Comparison of ENCODE assay signal across 10 cellular contexts in genomic region chr1:101002551-101002950, GRCh38. TPM values are rescaled to one million over a fixed set of nuclear protein-coding genes. Genes with fewer than 3 reads are reported as not detected.
A peak's percentile ranks its signal among the peaks of the same experiment; 100 is the strongest.
DNase-seq lines count a peak whose midpoint lies in the region; ATAC-seq and TF ChIP-seq lines count a peak whose summit lies in the region.
"Had no signal": no experiment of that assay in that cellular context is flagged by ENCODE, and none has a peak within 500 bp of the region (broad histone marks: within the 10 kb centered on the region; RNA-seq: fewer than 3 reads in every experiment).

No MANE protein-coding gene starts in this region.

- CTCF ChIA-PET in A673 (lab: Charles Lee): no interaction called here
- CTCF ChIA-PET in PC-3 (lab: Charles Lee): no interaction called here

- H2AFZ ChIP-seq in PC-3 (ENCODE audit: low read length): no peak overlapping the region
- H2AFZ ChIP-seq: parathyroid adenoma had no signal

- no peaks in the 10 kb centered on the region for H3F3A ChIP-seq in PC-3 (ENCODE audit: low read length, unreplicated experiment)

- H3K27ac ChIP-seq in A673 (ENCODE audit: low read depth, low read length, poor library complexity, severe bottlenecking) (no peak overlapping the region), PC-3 (ENCODE audit: low read length) (no peak overlapping the region), foreskin keratinocyte (no peak overlapping the region), WERI-Rb-1 (no peak overlapping the region)
- H3K27ac ChIP-seq: parathyroid adenoma had no signal

- H3K9ac ChIP-seq in PC-3 (ENCODE audit: low read length): no peak overlapping the region
- H3K9ac ChIP-seq: parathyroid adenoma had no signal

- H3K4me3 ChIP-seq in A673 (ENCODE audit: low read depth, low read length, poor library complexity, severe bottlenecking) (no peak overlapping the region), PC-3 (ENCODE audit: low read length) (no peak overlapping the region), WERI-Rb-1 (ENCODE audit: low read depth, low read length) (no peak overlapping the region)

- H3K27me3 ChIP-seq in A673 (replicated peaks; ENCODE audit: insufficient read depth, low read depth, low read length, poor library complexity) (no peaks in the 10 kb centered on the region), PC-3 (ENCODE audit: low read length) (no peaks in the 10 kb centered on the region), foreskin keratinocyte (no peaks in the 10 kb centered on the region), WERI-Rb-1 (ENCODE audit: insufficient read depth, low read depth, severe bottlenecking) (no peaks in the 10 kb centered on the region)

- no peaks in the 10 kb centered on the region for H3K9me2 ChIP-seq in PC-3 (replicated peaks; ENCODE audit: low read length)

- no peak for TF ChIP-seq CTCF in A673 (conservative IDR thresholded peaks at IDR 0.05; ENCODE audit: low read depth, low read length)
- no peak for TF ChIP-seq CTCF in PC-3 (conservative IDR thresholded peaks at IDR 0.05; ENCODE audit: low read depth, low read length)
- no peak for TF ChIP-seq CTCF in foreskin keratinocyte (conservative IDR thresholded peaks at IDR 0.05)
- TF ChIP-seq CTCF in WERI-Rb-1 (IDR thresholded peaks at IDR 0.05; ENCODE audit: low read depth, low read length): no peak

- POLR2A ChIA-PET in A673 (lab: Charles Lee; ENCODE audit: low non-redundant PET) (interaction anchor here (0.7 kb wide), 1 partner anchor 47 kb away, joined by 5 read pairs; no protein-coding TSS in a partner anchor), PC-3 (lab: Charles Lee; ENCODE audit: unreplicated experiment) (no interaction called here)

- no peaks in the 10 kb centered on the region for H4K20me1 ChIP-seq in PC-3 (ENCODE audit: low read length)

- DNase-seq in A673 (ENCODE audit: low spot score): peak; percentile 50
- DNase-seq in PC-3: peak; percentile 62
- DNase-seq in foreskin keratinocyte: peak; percentile 34 to 65
- DNase-seq in WERI-Rb-1: no peak
- no peak for DNase-seq in putamen (ENCODE audit: low spot score)
- no peak for DNase-seq in GM03348 (ENCODE audit: low spot score)
- DNase-seq: erythroblast had no signal

- intact Hi-C loops in A673 (cut with micrococcal nuclease; ENCODE audit: unreplicated experiment): no loop called here
- intact Hi-C loops in PC-3 (cut with micrococcal nuclease): no loop called here

- 0 out of 2 replicates have a peak overlapping the region, but pooled peaks have one; percentile 11 for H3K4me2 ChIP-seq in PC-3 (ENCODE audit: low read length)

- ATAC-seq in GM21619 (IDR thresholded peaks at IDR 0.05; ENCODE audit: unreplicated experiment) (peak; percentile 51), PC-3 (peak; percentile 86), foreskin keratinocyte (peak; percentile 96), HG03565 (IDR thresholded peaks at IDR 0.05; ENCODE audit: unreplicated experiment) (no peak)

- BruUV-seq in A673 (replicated peaks; lab: Mats Ljungman, UMichigan): no TSS peak
- BruUV-seq in PC-3 (replicated peaks; lab: Mats Ljungman, UMichigan): no TSS peak

- H3K9me3 ChIP-seq in A673 (ENCODE audit: low read depth, low read length, poor library complexity, severe bottlenecking): no peaks in the 10 kb centered on the region
- H3K9me3 ChIP-seq in PC-3 (ENCODE audit: low read length): no peaks in the 10 kb centered on the region
- H3K9me3 ChIP-seq in WERI-Rb-1 (ENCODE audit: severe bottlenecking): no peaks in the 10 kb centered on the region

- H3K79me2 ChIP-seq in PC-3 (ENCODE audit: low read length): no peaks in the 10 kb centered on the region
- H3K79me2 ChIP-seq: parathyroid adenoma had no signal

- no peaks in the 10 kb centered on the region for H3K36me3 ChIP-seq in A673 (ENCODE audit: insufficient read depth, low read length, poor library complexity, severe bottlenecking)
- H3K36me3 ChIP-seq in PC-3 (ENCODE audit: low read depth, low read length): peaks cover 19% of the 10 kb centered on the region; the same call in 1 of the 2 replicates
- peaks cover 6% of the 10 kb centered on the region for H3K36me3 ChIP-seq in WERI-Rb-1

- peaks cover 21% of the 10 kb centered on the region for H3K4me1 ChIP-seq in A673 (ENCODE audit: insufficient read depth, low read length, poor library complexity, severe bottlenecking)
- H3K4me1 ChIP-seq in PC-3 (ENCODE audit: insufficient read depth, low read length): peaks cover 18% of the 10 kb centered on the region
- H3K4me1 ChIP-seq in foreskin keratinocyte: peaks cover 15% of the 10 kb centered on the region
- H3K4me1 ChIP-seq: parathyroid adenoma had no signal

RNA-seq across cellular contexts. Expression of gene DPH5, which starts 23.0 kb away (rescaled TPM):
- total RNA-seq in A673 (2021) (43.2 and 50.5 TPM in 2 replicates), PC-3 (2014; rRNA removed) (24.9 and 32.8 TPM in 2 replicates), foreskin keratinocyte (43.1 and 46.8 TPM in 2 replicates)
- 42.3 and 52.6 TPM in 2 replicates for polyA plus RNA-seq in foreskin keratinocyte

Comparison
In these comparisons a context has a peak if more than half of its experiments do, and no peak if none do; other contexts are left out.
1. DNase-seq: peak in A673 (single experiment), PC-3 (single experiment) and foreskin keratinocyte (2 of 2); none in WERI-Rb-1 (single experiment), putamen (single experiment) and GM03348 (single experiment).